Comparison of ENCODE assay signal across 8 cellular contexts in the genomic region with DNA sequence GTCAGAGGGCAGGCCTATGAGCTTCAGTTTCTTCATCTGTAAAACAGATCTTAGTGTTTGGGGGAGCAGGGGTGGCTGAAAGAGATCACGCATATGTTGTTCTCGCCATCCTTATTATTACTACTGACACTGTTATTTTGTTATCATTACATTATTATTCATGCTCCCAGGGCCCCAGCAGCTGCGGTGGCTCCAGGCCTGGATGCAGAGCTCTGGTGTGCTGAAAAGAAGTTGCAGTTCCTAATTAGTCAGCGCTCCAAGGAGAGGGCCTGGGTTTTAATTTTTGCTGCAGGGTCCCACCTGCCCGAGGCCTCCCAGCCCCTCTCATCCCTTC. TPM values are rescaled to one million over a fixed set of nuclear protein-coding genes. Genes with fewer than 3 reads are reported as not detected.
DNase-seq lines count a peak whose midpoint lies in the region; ATAC-seq and TF ChIP-seq lines count a peak whose summit lies in the region.

No MANE protein-coding gene starts in this region.

- H3K27ac ChIP-seq in OCI-LY1 (ENCODE audit: low read depth, low read length, poor library complexity, severe bottlenecking), result peak overlapping the region; percentile 97
- peak overlapping the region; percentile 84 to 100 (median 99) for H3K27ac ChIP-seq in dorsolateral prefrontal cortex
- H3K27ac ChIP-seq in ovary, result peak overlapping the region; percentile 66 to 77

- TF ChIP-seq CTCF in Calu3 (IDR thresholded peaks at IDR 0.05; ENCODE audit: unreplicated experiment) (no peak), OCI-LY1 (IDR thresholded peaks at IDR 0.05; ENCODE audit: low read length) (no peak), dorsolateral prefrontal cortex (IDR thresholded peaks at IDR 0.05 in 54 of 56, conservative IDR thresholded peaks at IDR 0.05 in 2 of 56; ENCODE audit: low read depth in 1 of 56, partially characterized antibody in 56 of 56) (no peak), ovary (IDR thresholded peaks at IDR 0.05) (no peak)

- DNase-seq in Calu3 (no peak), dorsolateral prefrontal cortex (no peak), ovary (no peak), DMS153 (lab: John Stamatoyannopoulos, UW) (no peak), NCI-H2081 treated with DMSO at 0.1 percent for 48 hours (lab: John Stamatoyannopoulos, UW) (no peak), GM19240 (ENCODE audit: insufficient read length, low spot score) (no peak)

- H3K4me1 Mint-ChIP-seq in Calu3 (ENCODE audit: low read depth, unreplicated experiment), result peaks cover 60% of the 10 kb centered on the region

- no peak for ATAC-seq in HG02642 (IDR thresholded peaks at IDR 0.05; ENCODE audit: poor library complexity, unreplicated experiment)

- H3K36me3 ChIP-seq in OCI-LY1 (ENCODE audit: insufficient read depth, low read length), result peaks cover 13% of the 10 kb centered on the region; the same call in 1 of the 2 replicates
- no peaks in the 10 kb centered on the region for H3K36me3 ChIP-seq in ovary

- peak overlapping the region; percentile 95 for H3K9ac ChIP-seq in OCI-LY1 (ENCODE audit: low read length)

- H3K4me3 Mint-ChIP-seq in Calu3 (ENCODE audit: low read depth, unreplicated experiment), result peak overlapping the region; percentile 66

- no peak overlapping the region for H2AFZ ChIP-seq in OCI-LY1 (ENCODE audit: low read length)

- peaks cover 21% of the 10 kb centered on the region for H3K36me3 Mint-ChIP-seq in Calu3 (ENCODE audit: insufficient read depth, unreplicated experiment)

- H3K79me2 ChIP-seq in OCI-LY1 (ENCODE audit: insufficient read depth, low read length), result peaks cover 33% of the 10 kb centered on the region

- no peak for TF ChIP-seq EP300 in ovary (IDR thresholded peaks at IDR 0.05)

- H3K4me3 ChIP-seq in OCI-LY1 (ENCODE audit: low read depth, low read length, poor library complexity, severe bottlenecking), result peak overlapping the region; percentile 68
- peak overlapping the region; percentile 22 to 67 (median 49) for H3K4me3 ChIP-seq in dorsolateral prefrontal cortex
- peak overlapping the region; percentile 44 for H3K4me3 ChIP-seq in ovary

- H3K9me3 ChIP-seq in OCI-LY1 (ENCODE audit: low read length) (no peaks in the 10 kb centered on the region), ovary (no peaks in the 10 kb centered on the region)

- TF ChIP-seq POLR2A in ovary (IDR thresholded peaks at IDR 0.05), result no peak

- H3K4me1 ChIP-seq in OCI-LY1 (ENCODE audit: insufficient read depth, low read length, severe bottlenecking), result peaks cover 100% of the 10 kb centered on the region
- H3K4me1 ChIP-seq in ovary (ENCODE audit: insufficient read depth), result peaks cover 18% of the 10 kb centered on the region

- H3K27me3 ChIP-seq in OCI-LY1 (ENCODE audit: insufficient read depth, low read length), result no peaks in the 10 kb centered on the region
- no peaks in the 10 kb centered on the region for H3K27me3 ChIP-seq in dorsolateral prefrontal cortex
- H3K27me3 ChIP-seq in ovary, result no peaks in the 10 kb centered on the region

- intact Hi-C loops in Calu3 (cut with micrococcal nuclease; ENCODE audit: unreplicated experiment) (no loop called here), dorsolateral prefrontal cortex (cut with DNase I) (no loop called here), ovary (cut with DNase I) (no loop called here)

- H3K27ac Mint-ChIP-seq in Calu3 (ENCODE audit: unreplicated experiment), result peak overlapping the region; percentile 47

- H3K9me3 Mint-ChIP-seq in Calu3 (ENCODE audit: low read depth, unreplicated experiment), result no peaks in the 10 kb centered on the region

- 46 to 49% (median 46%) methylated on average over 5 of the region's 5 CpGs for WGBS in ovary, 3 donors

- H3K9me2 ChIP-seq in OCI-LY1 (ENCODE audit: low read depth, low read length), result no peaks in the 10 kb centered on the region

- no peaks in the 10 kb centered on the region for H3K27me3 Mint-ChIP-seq in Calu3 (ENCODE audit: unreplicated experiment)

- H3K4me2 ChIP-seq in OCI-LY1 (ENCODE audit: low read length), result peak overlapping the region; percentile 96

- H4K20me1 ChIP-seq in OCI-LY1 (ENCODE audit: insufficient read depth, low read length), result no peaks in the 10 kb centered on the region

- no TSS peak for BruUV-seq in Calu3 (replicated peaks; lab: Mats Ljungman, UMichigan)

- CTCF ChIA-PET in Calu3 (lab: Charles Lee), result interaction anchor here (1.2 to 2.9 kb wide), 5 partner anchors 10 to 108 kb away, joined by 3 to 11 read pairs (median 5); no protein-coding TSS in a partner anchor

- H3F3A ChIP-seq in OCI-LY1 (ENCODE audit: insufficient read depth, low read length), result no peaks in the 10 kb centered on the region

RNA-seq across cellular contexts. Expression of a gene that starts 19.5 kb away (rescaled TPM):
- 64.1 and 69.1 TPM in 2 replicates for total RNA-seq in Calu3 (2022)
- 100 to 1,000 TPM in 83 of 120 experiments, 10 to 100 TPM in 37; 79.1 to 229 (median 108) TPM for total RNA-seq in dorsolateral prefrontal cortex
- 10 to 100 TPM in 2 of 7 donors, 1 to 10 TPM in 5; 4.4 to 35.7 (median 8.7) TPM for total RNA-seq in ovary
- polyA plus RNA-seq in ovary, result 10 to 100 TPM in 1 of 2 donors, 1 to 10 TPM in 1; 7.0 to 28.2 TPM
